Comparison of ENCODE assay signal across 1 cellular context in genomic region chr22:49948573-49948957, GRCh38.
A peak's percentile ranks its signal among the peaks of the same experiment; 100 is the strongest.
TF ChIP-seq lines count a peak whose summit lies in the region.

No MANE protein-coding gene starts in this region.

TF ChIP-seq in HepG2, 621 proteins besides CTCF, POLR2A, EP300 and RAD21 (continues in another document):
- TF ChIP-seq ZNF543 (CRISPR knock-in tag; IDR thresholded peaks at IDR 0.05) (no peak), MXD4 (CRISPR knock-in tag; IDR thresholded peaks at IDR 0.05) (0 out of 2 replicates have a peak, but pooled peaks have one; percentile 7), KAT2B (IDR thresholded peaks at IDR 0.05; ENCODE audit: borderline replicate concordance, low read depth, low read length) (no peak), SRF (IDR thresholded peaks at IDR 0.05; ENCODE audit: low read depth, low read length) (no peak), ZNF138 (CRISPR knock-in tag; IDR thresholded peaks at IDR 0.05; ENCODE audit: low read depth) (no peak), RELA (CRISPR knock-in tag; IDR thresholded peaks at IDR 0.05) (no peak), WIZ (CRISPR knock-in tag; IDR thresholded peaks at IDR 0.05) (no peak), ZNF431 (CRISPR knock-in tag; IDR thresholded peaks at IDR 0.05; ENCODE audit: borderline replicate concordance, low read depth) (no peak), ZSCAN25 (CRISPR knock-in tag; IDR thresholded peaks at IDR 0.05) (peak; percentile 40; the same call in 1 of the 2 replicates), ZNF784 (CRISPR knock-in tag; IDR thresholded peaks at IDR 0.05; ENCODE audit: borderline replicate concordance) (no peak), ZBTB40 (IDR thresholded peaks at IDR 0.05) (no peak), ZBTB40 (CRISPR knock-in tag; IDR thresholded peaks at IDR 0.05) (no peak), NFIC (IDR thresholded peaks at IDR 0.05; ENCODE audit: low read length) (no peak), ZIK1 (CRISPR knock-in tag; IDR thresholded peaks at IDR 0.05; ENCODE audit: borderline replicate concordance, low read depth) (no peak), MATR3 (CRISPR knock-in tag; IDR thresholded peaks at IDR 0.05) (no peak), MIER3 (CRISPR knock-in tag; IDR thresholded peaks at IDR 0.05; ENCODE audit: borderline replicate concordance) (no peak), SSRP1 (CRISPR knock-in tag; IDR thresholded peaks at IDR 0.05) (peak; percentile 52; the same call in 1 of the 2 replicates), UBTF (CRISPR knock-in tag; IDR thresholded peaks at IDR 0.05) (no peak; the same call in 1 of the 2 replicates), ZNF570 (CRISPR knock-in tag; IDR thresholded peaks at IDR 0.05; ENCODE audit: borderline replicate concordance) (no peak), ARID3A (IDR thresholded peaks at IDR 0.05; ENCODE audit: low read depth, low read length) (no peak), TEF (CRISPR knock-in tag; IDR thresholded peaks at IDR 0.05) (no peak), PHF21A (CRISPR knock-in tag; IDR thresholded peaks at IDR 0.05) (no peak), CREB3 (CRISPR knock-in tag; IDR thresholded peaks at IDR 0.05) (no peak), ZMAT3 (CRISPR knock-in tag; conservative IDR thresholded peaks at IDR 0.05) (no peak), ZNF432 (CRISPR knock-in tag; IDR thresholded peaks at IDR 0.05; ENCODE audit: borderline replicate concordance) (no peak), PCBP2 (optimal IDR thresholded peaks at IDR 0.05; ENCODE audit: low read depth, low read length, poor library complexity, severe bottlenecking) (no peak), CCAR2 (optimal IDR thresholded peaks at IDR 0.05; ENCODE audit: low read depth, low read length) (no peak), SP1 (IDR thresholded peaks at IDR 0.05) (no peak), SP1 (CRISPR knock-in tag; IDR thresholded peaks at IDR 0.05) (no peak), ZNF451 (CRISPR knock-in tag; IDR thresholded peaks at IDR 0.05) (0 out of 2 replicates have a peak, but pooled peaks have one; percentile 1), ZNF605 (CRISPR knock-in tag; IDR thresholded peaks at IDR 0.05) (no peak), ZNF816 (CRISPR knock-in tag; IDR thresholded peaks at IDR 0.05; ENCODE audit: borderline replicate concordance) (no peak), ZNF615 (CRISPR knock-in tag; IDR thresholded peaks at IDR 0.05; ENCODE audit: borderline replicate concordance) (no peak), ZFX (CRISPR knock-in tag; IDR thresholded peaks at IDR 0.05; ENCODE audit: low read depth) (no peak), ARNTL (CRISPR knock-in tag; IDR thresholded peaks at IDR 0.05) (no peak), KLF16 (CRISPR knock-in tag; IDR thresholded peaks at IDR 0.05) (no peak), MLLT10 (CRISPR knock-in tag; IDR thresholded peaks at IDR 0.05) (no peak), DNMT1 (CRISPR knock-in tag; IDR thresholded peaks at IDR 0.05) (no peak), ZNF7 (CRISPR knock-in tag; IDR thresholded peaks at IDR 0.05) (no peak), TBX2 (CRISPR knock-in tag; IDR thresholded peaks at IDR 0.05; ENCODE audit: borderline replicate concordance) (no peak), PHB2 (IDR thresholded peaks at IDR 0.05; ENCODE audit: partially characterized antibody) (no peak), RFXANK (CRISPR knock-in tag; IDR thresholded peaks at IDR 0.05) (no peak), GATA4 (IDR thresholded peaks at IDR 0.05; ENCODE audit: borderline replicate concordance, low read depth) (0 out of 2 replicates have a peak, but pooled peaks have one; percentile 23), ZNF337 (CRISPR knock-in tag; IDR thresholded peaks at IDR 0.05; ENCODE audit: borderline replicate concordance, low read depth) (no peak), GLMP (CRISPR knock-in tag; IDR thresholded peaks at IDR 0.05; ENCODE audit: borderline replicate concordance) (no peak), CEBPG (CRISPR knock-in tag; IDR thresholded peaks at IDR 0.05) (no peak)
- TF ChIP-seq, protein P1, sequence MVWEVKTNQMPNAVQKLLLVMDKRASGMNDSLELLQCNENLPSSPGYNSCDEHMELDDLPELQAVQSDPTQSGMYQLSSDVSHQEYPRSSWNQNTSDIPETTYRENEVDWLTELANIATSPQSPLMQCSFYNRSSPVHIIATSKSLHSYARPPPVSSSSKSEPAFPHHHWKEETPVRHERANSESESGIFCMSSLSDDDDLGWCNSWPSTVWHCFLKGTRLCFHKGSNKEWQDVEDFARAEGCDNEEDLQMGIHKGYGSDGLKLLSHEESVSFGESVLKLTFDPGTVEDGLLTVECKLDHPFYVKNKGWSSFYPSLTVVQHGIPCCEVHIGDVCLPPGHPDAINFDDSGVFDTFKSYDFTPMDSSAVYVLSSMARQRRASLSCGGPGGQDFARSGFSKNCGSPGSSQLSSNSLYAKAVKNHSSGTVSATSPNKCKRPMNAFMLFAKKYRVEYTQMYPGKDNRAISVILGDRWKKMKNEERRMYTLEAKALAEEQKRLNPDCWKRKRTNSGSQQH (CRISPR knock-in tag; IDR thresholded peaks at IDR 0.05; ENCODE audit: low read depth) = no peak
- TF ChIP-seq, protein P2, sequence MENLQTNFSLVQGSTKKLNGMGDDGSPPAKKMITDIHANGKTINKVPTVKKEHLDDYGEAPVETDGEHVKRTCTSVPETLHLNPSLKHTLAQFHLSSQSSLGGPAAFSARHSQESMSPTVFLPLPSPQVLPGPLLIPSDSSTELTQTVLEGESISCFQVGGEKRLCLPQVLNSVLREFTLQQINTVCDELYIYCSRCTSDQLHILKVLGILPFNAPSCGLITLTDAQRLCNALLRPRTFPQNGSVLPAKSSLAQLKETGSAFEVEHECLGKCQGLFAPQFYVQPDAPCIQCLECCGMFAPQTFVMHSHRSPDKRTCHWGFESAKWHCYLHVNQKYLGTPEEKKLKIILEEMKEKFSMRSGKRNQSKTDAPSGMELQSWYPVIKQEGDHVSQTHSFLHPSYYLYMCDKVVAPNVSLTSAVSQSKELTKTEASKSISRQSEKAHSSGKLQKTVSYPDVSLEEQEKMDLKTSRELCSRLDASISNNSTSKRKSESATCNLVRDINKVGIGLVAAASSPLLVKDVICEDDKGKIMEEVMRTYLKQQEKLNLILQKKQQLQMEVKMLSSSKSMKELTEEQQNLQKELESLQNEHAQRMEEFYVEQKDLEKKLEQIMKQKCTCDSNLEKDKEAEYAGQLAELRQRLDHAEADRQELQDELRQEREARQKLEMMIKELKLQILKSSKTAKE (CRISPR knock-in tag; IDR thresholded peaks at IDR 0.05; ENCODE audit: borderline replicate concordance) = no peak
